In the genomic region with DNA sequence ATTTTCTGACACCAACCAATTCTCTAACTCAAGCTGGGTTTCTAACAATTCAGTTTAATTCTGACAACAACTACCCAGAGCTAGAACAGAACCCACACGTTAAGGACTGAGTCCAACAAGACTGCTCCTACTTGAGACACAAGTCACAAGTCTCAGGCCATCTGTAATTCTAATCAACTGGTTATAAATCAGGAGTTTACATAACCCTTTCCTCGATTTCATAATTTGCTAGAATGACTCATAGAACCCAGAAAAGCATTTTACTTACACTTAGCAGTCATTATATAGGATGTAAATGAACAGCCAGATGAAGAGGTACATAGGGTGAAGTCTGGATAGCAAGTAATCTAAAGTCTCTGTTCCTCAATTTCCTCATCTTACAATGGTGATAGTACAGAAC, we compare ENCODE assay signal across 27 cellular contexts.
DNase-seq lines count a peak whose midpoint lies in the region; ATAC-seq and TF ChIP-seq lines count a peak whose summit lies in the region.
"Had no signal": no experiment of that assay in that cellular context is flagged by ENCODE, and none has a peak within 500 bp of the region (broad histone marks: within the 10 kb centered on the region; RNA-seq: fewer than 3 reads in every experiment).

No MANE protein-coding gene starts in this region.

- H3K79me2 ChIP-seq in mammary epithelial cell (ENCODE audit: insufficient read depth, low read length), result no peaks in the 10 kb centered on the region

- dilution Hi-C loops in mammary epithelial cell (cut with HindIII; ENCODE audit: low sequenced_read_pairs), result no loop called here

- H4K20me1 ChIP-seq in mammary epithelial cell (ENCODE audit: insufficient read depth, low read length), result no peaks in the 10 kb centered on the region

- ATAC-seq in HG03442 (IDR thresholded peaks at IDR 0.05; ENCODE audit: unreplicated experiment), result no peak
- ATAC-seq: A549; activated T-helper 17 cell treated with anti-CD3 and anti-CD28 coated beads, Interleukin-2, amount 50 U/mL, for 72 hours; effector memory CD8-positive, alpha-beta T cell; HCT116; K562; left lung; natural killer cell treated with Interleukin-12 subunit alpha and Interleukin-12 subunit beta and Interleukin-15 and Interleukin-18, amount 100 ng/mL, for 72 hours; right cardiac atrium had no signal

- H2AFZ ChIP-seq in mammary epithelial cell (ENCODE audit: low read depth, low read length), result no peak overlapping the region

- no peak overlapping the region for H3K27ac ChIP-seq in mammary epithelial cell (ENCODE audit: insufficient read depth, low read depth, low read length)
- H3K27ac ChIP-seq: A549, esophagus squamous epithelium, left lung, SK-N-MC had no signal

- in situ Hi-C loops in mammary epithelial cell (cut with MboI; ENCODE audit: low sequenced_read_pairs in 2 of 2), result no loop called here
- in situ Hi-C loops in GM13977 (cut with MboI; ENCODE audit: low pct_unique_long_range_greater_than_20kb, low sequenced_read_pairs, unreplicated experiment), result no loop called here

- no peak overlapping the region for H3K4me3 ChIP-seq in mammary epithelial cell (replicated peaks in 1 of 3; ENCODE audit: insufficient read depth in 1 of 3, low read depth in 2 of 3, low read length in 3 of 3)
- H3K4me3 ChIP-seq in foreskin fibroblast (ENCODE audit: low read depth in 1 of 2, low read length in 2 of 2), result no peak overlapping the region
- H3K4me3 ChIP-seq: A549, esophagus squamous epithelium, K562, left lung, SK-N-MC had no signal

- CTCF ChIA-PET in mammary epithelial cell (lab: Charles Lee; ENCODE audit: low non-redundant PET), result no interaction called here

- H3K4me1 ChIP-seq in mammary epithelial cell (ENCODE audit: insufficient read depth, low read length), result peaks cover 8% of the 10 kb centered on the region
- H3K4me1 ChIP-seq: A549, Caco-2, esophagus squamous epithelium, left lung had no signal

- WGBS in mammary epithelial cell (ENCODE audit: low coverage, missing lambda C conversion rate), result 31% methylated on average over 2 of the region's 2 CpGs

- no peak overlapping the region for H3K4me2 ChIP-seq in mammary epithelial cell (ENCODE audit: insufficient read depth, low read depth, low read length)
- H3K4me2 ChIP-seq: A549 had no signal

- no TSS peak for BruUV-seq in mammary epithelial cell (replicated peaks; lab: Mats Ljungman, UMichigan)

- TF ChIP-seq CTCF in mammary epithelial cell (conservative IDR thresholded peaks at IDR 0.05 in 1 of 2, IDR thresholded peaks at IDR 0.05 in 1 of 2; ENCODE audit: extremely low read depth in 1 of 2, insufficient read depth in 1 of 2, low read depth in 1 of 2, low read length in 2 of 2), result no peak
- no peak for TF ChIP-seq CTCF in foreskin fibroblast (IDR thresholded peaks at IDR 0.05; ENCODE audit: low read depth, low read length)
- no peak for TF ChIP-seq CTCF in GM20000 (IDR thresholded peaks at IDR 0.05; ENCODE audit: extremely low read depth, missing control alignments)
- no peak for TF ChIP-seq CTCF in GM13977 (IDR thresholded peaks at IDR 0.05; ENCODE audit: extremely low read depth, insufficient read depth, missing control alignments)

- no peaks in the 10 kb centered on the region for H3K9me3 ChIP-seq in mammary epithelial cell (replicated peaks; ENCODE audit: insufficient read depth, low read length)
- H3K9me3 ChIP-seq: A549, Caco-2, esophagus squamous epithelium had no signal

- H3K9ac ChIP-seq in mammary epithelial cell (ENCODE audit: insufficient read depth, low read length), result no peak overlapping the region

- H3K27me3 ChIP-seq in mammary epithelial cell (ENCODE audit: insufficient read depth, low read length), result no peaks in the 10 kb centered on the region
- H3K27me3 ChIP-seq: esophagus squamous epithelium, left lung had no signal

- no peaks in the 10 kb centered on the region for H3K36me3 ChIP-seq in mammary epithelial cell (ENCODE audit: insufficient read depth, low read length)
- H3K36me3 ChIP-seq: esophagus squamous epithelium, left lung had no signal

- intact Hi-C loops in mammary epithelial cell (cut with micrococcal nuclease), result no loop called here

- peak; percentile 1 for DNase-seq in ELR (ENCODE audit: low read depth)
- peak; percentile 91 to 99 for DNase-seq in NOMO-1 (lab: John Stamatoyannopoulos, UW; ENCODE audit: unreplicated experiment in 2 of 2)
- DNase-seq in mammary epithelial cell, result peak; percentile 58
- peak; percentile 67 to 79 for DNase-seq in foreskin fibroblast
- no peak for DNase-seq in H4 (ENCODE audit: low spot score)
- DNase-seq in GM20000 (ENCODE audit: low spot score), result no peak
- no peak for DNase-seq in GM13977 (ENCODE audit: low spot score)
- DNase-seq: activated CD4-positive, alpha-beta T cell treated with anti-CD3 and anti-CD28 coated beads, Interleukin-2, amount 50 U/mL, for 1 hour; Caco-2; DND-41; effector memory CD8-positive, alpha-beta T cell; esophagus squamous epithelium; left lung; midbrain; NCI-H1092; NCI-H1930; NCI-H2227 treated with DMSO at 0.1 percent for 48 hours; NCI-H82; right cardiac atrium; stimulated activated CD8-positive, alpha-beta memory T cell treated with anti-CD3 and anti-CD28 coated beads, Interleukin-4, amount 100 ng/mL, for 48 hours had no signal

Comparison
In these comparisons a context has a peak if more than half of its experiments do, and no peak if none do; other contexts are left out.
1. DNase-seq: peak in ELR (single experiment), NOMO-1 (2 of 2), mammary epithelial cell (single experiment) and foreskin fibroblast (2 of 2); none in H4 (single experiment), GM20000 (single experiment) and GM13977 (single experiment).